18 cellular contexts compared by ENCODE assay signal in the genomic region with DNA sequence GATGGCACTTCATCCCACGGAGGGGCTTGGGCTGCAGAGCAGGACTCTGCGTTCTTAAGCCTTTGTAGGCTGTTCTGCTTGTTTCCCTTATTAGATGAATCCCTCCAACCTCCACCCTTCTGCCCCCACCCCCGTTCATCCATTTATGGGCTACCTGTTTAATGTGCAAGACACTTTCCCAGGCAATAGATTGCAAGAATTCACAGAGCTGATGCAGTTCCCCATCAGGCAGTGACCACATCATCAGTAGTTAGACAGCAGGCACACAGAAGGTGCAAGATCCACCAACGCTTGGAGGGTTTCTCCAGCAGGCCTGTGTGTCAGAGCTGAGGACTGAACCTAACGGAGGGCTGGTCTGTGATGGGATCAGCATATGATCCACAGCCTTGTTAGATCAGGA. TPM values are rescaled to one million over a fixed set of nuclear protein-coding genes. Genes with fewer than 3 reads are reported as not detected.
"Had no signal": no experiment of that assay in that cellular context is flagged by ENCODE, and none has a peak within 500 bp of the region (broad histone marks: within the 10 kb centered on the region; RNA-seq: fewer than 3 reads in every experiment).

No MANE protein-coding gene starts in this region.

- FAIRE-seq: endothelial cell of umbilical vein, frontal cortex had no signal

- DNase-seq: activated CD4-positive, alpha-beta T cell treated with anti-CD3 and anti-CD28 coated beads, Interleukin-2, amount 10 ng/mL, durations not matched to agents 7 days and 5 days; activated naive CD4-positive, alpha-beta T cell treated with anti-CD3 and anti-CD28 coated beads, Interleukin-2, amount 10 ng/mL, durations not matched to agents 7 days and 5 days; central memory CD4-positive, alpha-beta T cell; effector CD4-positive, alpha-beta T cell; left cardiac atrium; naive B cell; stimulated activated CD4-positive, alpha-beta T cell treated with anti-CD3 and anti-CD28 coated beads, Interleukin-4, amount 100 ng/mL, for 24 hours; stimulated activated naive CD4-positive, alpha-beta T cell; substantia nigra had no signal

- H3K4me3 ChIP-seq: neural progenitor cell, SJSA1 had no signal

- H3K27ac ChIP-seq: neural progenitor cell, SJSA1 had no signal

- H3K27me3 ChIP-seq: neural progenitor cell, SJSA1 had no signal

- H3K9me3 ChIP-seq: SJSA1 had no signal

- H3K9ac ChIP-seq: neural progenitor cell had no signal

- H3K4me2 ChIP-seq: neural progenitor cell had no signal

- ATAC-seq: activated T-helper 17 cell treated with anti-CD3 and anti-CD28 coated beads, Interleukin-2, amount 50 U/mL, for 72 hours had no signal

RNA-seq across cellular contexts. Expression of a gene that starts 35.2 kb away (rescaled TPM):
- total RNA-seq: activated T-helper 17 cell treated with anti-CD3 and anti-CD28 coated beads, Interleukin-2, amount 50 U/mL, for 72 hours; endothelial cell of umbilical vein; fibroblast of lung; frontal cortex; lung microvascular endothelial cell; mononuclear cell; osteocyte; SJSA1 had no signal
- polyA plus RNA-seq: fibroblast of lung had no signal
